In the genomic region with DNA sequence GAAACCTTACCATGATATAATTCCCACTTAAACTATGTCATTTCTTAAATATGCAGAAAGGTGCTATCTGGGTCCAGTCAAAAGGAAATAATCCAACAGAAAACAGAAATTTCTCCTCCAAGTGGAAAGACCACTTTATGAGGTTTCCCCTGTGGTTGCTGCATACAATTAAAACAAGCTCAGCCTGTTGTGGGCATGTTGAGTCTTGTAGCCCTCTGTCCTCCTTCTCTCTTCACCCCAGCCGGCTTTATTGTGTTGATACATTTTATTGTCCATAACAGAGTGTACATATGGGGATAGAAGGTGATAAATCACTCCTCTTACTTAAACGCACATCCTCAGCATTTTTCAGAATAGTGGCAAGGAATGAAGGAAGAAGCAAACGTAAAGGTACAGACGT, we compare ENCODE assay signal across 23 cellular contexts.
DNase-seq lines count a peak whose midpoint lies in the region; ATAC-seq, FAIRE-seq and TF ChIP-seq lines count a peak whose summit lies in the region.
"Had no signal": no experiment of that assay in that cellular context is flagged by ENCODE, and none has a peak within 500 bp of the region (broad histone marks: within the 10 kb centered on the region; RNA-seq: fewer than 3 reads in every experiment).

No MANE protein-coding gene starts in this region.

- no peaks in the 10 kb centered on the region for H4K20me1 ChIP-seq in keratinocyte (ENCODE audit: control insufficient read depth, extremely low read depth, insufficient read depth, low read length)

- H2AFZ ChIP-seq in keratinocyte (ENCODE audit: control insufficient read depth, low read length) = no peak overlapping the region

- no peaks in the 10 kb centered on the region for H3K9me3 ChIP-seq in keratinocyte (ENCODE audit: control insufficient read depth, low read depth, low read length)
- H3K9me3 ChIP-seq: esophagus muscularis mucosa, neutrophil, SJSA1 had no signal

- H3K27ac ChIP-seq in keratinocyte (ENCODE audit: control insufficient read depth, insufficient read depth, low read length) = no peak overlapping the region
- H3K27ac ChIP-seq: esophagus muscularis mucosa, neutrophil, SJSA1 had no signal

- H3K79me2 ChIP-seq in keratinocyte (ENCODE audit: control insufficient read depth, insufficient read depth, low read length) = no peaks in the 10 kb centered on the region

- ATAC-seq in GM21576 (IDR thresholded peaks at IDR 0.05; ENCODE audit: unreplicated experiment) = no peak
- no peak for ATAC-seq in HG03280 (IDR thresholded peaks at IDR 0.05; ENCODE audit: unreplicated experiment)
- ATAC-seq: right cardiac atrium had no signal

- no peaks in the 10 kb centered on the region for H3K27me3 ChIP-seq in keratinocyte (ENCODE audit: control insufficient read depth, extremely low read depth, insufficient read depth, low read length)
- H3K27me3 ChIP-seq: esophagus muscularis mucosa, neutrophil, SJSA1 had no signal

- H3K9ac ChIP-seq in keratinocyte (ENCODE audit: control insufficient read depth, extremely low read depth, insufficient read depth, low read length) = no peak overlapping the region

- peaks cover 47% of the 10 kb centered on the region for H3K4me1 ChIP-seq in keratinocyte (ENCODE audit: control insufficient read depth, extremely low read depth, insufficient read depth, low read length)
- H3K4me1 ChIP-seq: esophagus muscularis mucosa, SJSA1 had no signal

- H3K9me1 ChIP-seq in keratinocyte (ENCODE audit: control insufficient read depth, extremely low read depth, insufficient read depth, low read length) = peaks cover 2% of the 10 kb centered on the region

- no peak for TF ChIP-seq CTCF in keratinocyte (optimal IDR thresholded peaks at IDR 0.05 in 1 of 3, IDR thresholded peaks at IDR 0.05 in 1 of 3, conservative IDR thresholded peaks at IDR 0.05 in 1 of 3; ENCODE audit: extremely low read depth in 1 of 3, insufficient read depth in 2 of 3, low read length in 3 of 3)

- peak; percentile 92 for DNase-seq in DMS153 (lab: John Stamatoyannopoulos, UW)
- DNase-seq in NCI-H1417 treated with DMSO at 0.1 percent for 48 hours (lab: John Stamatoyannopoulos, UW) = peak; percentile 22
- peak; percentile 81 for DNase-seq in NCI-H748 treated with DMSO at 0.1 percent for 48 hours (lab: John Stamatoyannopoulos, UW)
- DNase-seq in keratinocyte (ENCODE audit: low read depth, low spot score) = no peak
- no peak for DNase-seq in HT-29 (ENCODE audit: low spot score)
- DNase-seq in C1 segment of cervical spinal cord (lab: John Stamatoyannopoulos, UW) = no peak
- DNase-seq: activated CD4-positive, alpha-beta memory T cell treated with anti-CD3 and anti-CD28 coated beads for 36 hours; activated naive CD4-positive, alpha-beta T cell treated with anti-CD3 and anti-CD28 coated beads, Interleukin-2, amount 10 ng/mL, durations not matched to agents 7 days and 5 days; anterior cingulate cortex; CD4-positive, CD25-positive, alpha-beta regulatory T cell; cerebellar nuclear complex; EL; NCI-H1436; OCI-M1; right cardiac atrium; substantia nigra; T-helper 2 cell had no signal

- no peak for FAIRE-seq in keratinocyte (lab: Jason Lieb, UNC)
- FAIRE-seq: GM18507 had no signal

- H3K36me3 ChIP-seq in keratinocyte (ENCODE audit: control insufficient read depth in 2 of 2, extremely low read depth in 1 of 2, insufficient read depth in 2 of 2, low read length in 2 of 2) = no peaks in the 10 kb centered on the region
- H3K36me3 ChIP-seq: neutrophil, SJSA1 had no signal

- dilution Hi-C loops in keratinocyte (cut with MboI; ENCODE audit: extremely low pct_ligation_motif_present, low sequenced_read_pairs) = no loop called here

- H3K4me3 ChIP-seq in keratinocyte (ENCODE audit: control insufficient read depth in 2 of 3, extremely low read depth in 1 of 3, insufficient read depth in 2 of 3, low read depth in 1 of 3, low read length in 3 of 3) = no peak overlapping the region
- H3K4me3 ChIP-seq: esophagus muscularis mucosa, SJSA1 had no signal

- peak overlapping the region; percentile 40 for H3K4me2 ChIP-seq in keratinocyte (ENCODE audit: control insufficient read depth, extremely low read depth, insufficient read depth, low read depth, low read length)

Comparison
In these comparisons a context has a peak if more than half of its experiments do, and no peak if none do; other contexts are left out.
1. DNase-seq: peak in DMS153 (single experiment), NCI-H1417 treated with DMSO at 0.1 percent for 48 hours (single experiment) and NCI-H748 treated with DMSO at 0.1 percent for 48 hours (single experiment); none in keratinocyte (single experiment), HT-29 (single experiment) and C1 segment of cervical spinal cord (0 of 14).